Comparison of ENCODE assay signal across 8 cellular contexts in the genomic region with DNA sequence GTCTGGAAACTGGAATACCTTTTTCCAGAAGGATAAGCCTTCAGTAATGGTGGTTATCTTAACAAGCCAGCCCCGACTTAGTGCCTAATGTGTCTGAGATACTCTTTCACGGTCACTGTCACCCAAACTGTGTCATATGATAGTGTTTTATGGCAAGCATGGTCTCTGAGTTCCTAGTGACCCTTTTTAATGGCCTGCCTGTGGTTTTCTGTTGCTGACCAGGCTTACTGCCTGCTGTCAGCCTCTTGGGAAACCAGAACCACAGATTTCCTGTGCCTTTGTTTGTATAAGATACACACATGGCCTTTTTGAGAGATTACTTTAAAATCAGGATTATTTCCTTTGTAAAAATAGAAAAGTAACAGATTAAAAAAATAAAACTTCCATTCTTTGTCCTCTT. TPM values are rescaled to one million over a fixed set of nuclear protein-coding genes. Genes with fewer than 3 reads are reported as not detected.
A peak's percentile ranks its signal among the peaks of the same experiment; 100 is the strongest.
DNase-seq lines count a peak whose midpoint lies in the region; ATAC-seq, FAIRE-seq and TF ChIP-seq lines count a peak whose summit lies in the region.

No MANE protein-coding gene starts in this region.

- no peak overlapping the region for H3K27ac ChIP-seq in K562 (ENCODE audit: extremely low read depth, low read depth, low read length)

- no peaks in the 10 kb centered on the region for H3K9me1 ChIP-seq in K562 (ENCODE audit: control insufficient read depth, insufficient read depth, low read length)

- no peaks in the 10 kb centered on the region for H3K9me3 Mint-ChIP-seq in IgD-negative memory B cell
- H3K9me3 Mint-ChIP-seq in naive B cell, result no peaks in the 10 kb centered on the region

- peak; percentile 96 for FAIRE-seq in K562 (lab: Jason Lieb, UNC)

- WGBS in K562 (ENCODE audit: insufficient coverage, low coverage, missing lambda C conversion rate), result 0% methylated on average over 2 of the region's 2 CpGs

- POLR2A ChIA-PET in K562 (lab: Yijun Ruan, JAX), result no interaction called here

- H3K79me2 ChIP-seq in K562 (ENCODE audit: control insufficient read depth, insufficient read depth, low read length), result no peaks in the 10 kb centered on the region

- peaks cover 6% of the 10 kb centered on the region; the same call in 1 of the 3 replicates for H3K36me3 ChIP-seq in K562 (ENCODE audit: control insufficient read depth, insufficient read depth, low read length)

- no peak overlapping the region for H3K4me2 ChIP-seq in K562 (ENCODE audit: insufficient read depth, low read length)

- peak; percentile 75; the same call in 1 of the 2 replicates for TF ChIP-seq EP300 in K562 (IDR thresholded peaks at IDR 0.05; ENCODE audit: low read length)

- no peak for TF ChIP-seq RAD21 in K562 (CRISPR knock-in tag; conservative IDR thresholded peaks at IDR 0.05 in 1 of 2, IDR thresholded peaks at IDR 0.05 in 1 of 2)

- H3K4me1 ChIP-seq in K562 (replicated peaks in 1 of 2; ENCODE audit: control insufficient read depth in 2 of 2, insufficient read depth in 2 of 2, low read length in 2 of 2), result peaks cover 0 to 7% of the 10 kb centered on the region in 2 experiments; a peak in 4 of 5 replicates

- no TSS peak for BruUV-seq in K562 (replicated peaks; lab: Mats Ljungman, UMichigan)

- no peak for TF ChIP-seq POLR2A in K562 (conservative IDR thresholded peaks at IDR 0.05)

- H3K9me3 ChIP-seq in K562 (replicated peaks; ENCODE audit: control insufficient read depth, insufficient read depth, low read depth, low read length), result no peaks in the 10 kb centered on the region

- CTCF ChIA-PET in K562 (lab: Yijun Ruan, JAX; ENCODE audit: low intra/inter-chr PET ratio), result no interaction called here

- H3K27me3 Mint-ChIP-seq in IgD-negative memory B cell, result no peaks in the 10 kb centered on the region
- H3K27me3 Mint-ChIP-seq in naive B cell, result no peaks in the 10 kb centered on the region

- H3K9ac ChIP-seq in K562 (ENCODE audit: insufficient read depth in 1 of 2, low read depth in 2 of 2, low read length in 2 of 2), result no peak overlapping the region

- in situ Hi-C loops in K562 (cut with MboI), result no loop called here

- H4K20me1 ChIP-seq in K562 (replicated peaks; ENCODE audit: control insufficient read depth, insufficient read depth, low read length), result peaks cover 6% of the 10 kb centered on the region

- TF ChIP-seq CTCF in K562 (IDR thresholded peaks at IDR 0.05 in 2 of 3, conservative IDR thresholded peaks at IDR 0.05 in 1 of 3; ENCODE audit: insufficient read depth in 2 of 3, low read depth in 1 of 3, low read length in 3 of 3), result no peak

- H3K36me3 Mint-ChIP-seq in IgD-negative memory B cell, result peaks cover 10% of the 10 kb centered on the region
- peaks cover 10 to 18% of the 10 kb centered on the region in 2 donors for H3K36me3 Mint-ChIP-seq in naive B cell

- H3K27ac Mint-ChIP-seq in IgD-negative memory B cell, result peak overlapping the region in 2 of 3 donors; percentile 11 to 77
- peak overlapping the region; percentile 52 to 95 (median 68) for H3K27ac Mint-ChIP-seq in naive B cell

- H3K4me1 Mint-ChIP-seq in IgD-negative memory B cell (peaks cover 12 to 21% (median 15%) of the 10 kb centered on the region in 3 donors), naive B cell (peaks cover 22 to 27% (median 25%) of the 10 kb centered on the region in 3 donors)

- intact Hi-C loops in K562 (cut with micrococcal nuclease), result no loop called here

- H3K4me3 ChIP-seq in K562, result no peak overlapping the region

- H3K4me3 Mint-ChIP-seq in IgD-negative memory B cell (peak overlapping the region in 2 of 4 donors; percentile 25 to 58), naive B cell (peak overlapping the region in 6 of 8 donors; percentile 11 to 57 (median 42))

- H3K27me3 ChIP-seq in K562 (ENCODE audit: control insufficient read depth in 2 of 2, insufficient read depth in 2 of 2, low read length in 2 of 2), result no peaks in the 10 kb centered on the region

- peak; percentile 99 for ATAC-seq in K562
- ATAC-seq in naive B cell (ENCODE audit: low read depth in 2 of 2), result no peak
- no peak for ATAC-seq in HG02884 (IDR thresholded peaks at IDR 0.05; ENCODE audit: unreplicated experiment)
- no peak for ATAC-seq in HG02852 (IDR thresholded peaks at IDR 0.05; ENCODE audit: unreplicated experiment)

- H2AFZ ChIP-seq in K562 (ENCODE audit: low read depth, low read length), result no peak overlapping the region

- DNase-seq in EL (peak; percentile 60), K562 (ENCODE audit: extremely low read depth in 1 of 4, low spot score in 3 of 4) (peak; percentile 15 to 85 (median 42)), naive B cell (no peak), activated gamma-delta T cell (lab: John Stamatoyannopoulos, UW) (no peak)
- DNase-seq in activated CD4-positive, CD25-positive, alpha-beta regulatory T cell treated with anti-CD3 and anti-CD28 coated beads, Interleukin-2, amount 50 U/mL, for 72 hours, result no peak

TF ChIP-seq in K562, 482 proteins besides CTCF, POLR2A, EP300 and RAD21 (continues in another document):
- TF ChIP-seq KDM4B (IDR thresholded peaks at IDR 0.05; ENCODE audit: borderline replicate concordance in 2 of 2, low read depth in 1 of 2), result no peak
- TF ChIP-seq MAFG (tag; conservative IDR thresholded peaks at IDR 0.05), result no peak
- TF ChIP-seq, protein P1, sequence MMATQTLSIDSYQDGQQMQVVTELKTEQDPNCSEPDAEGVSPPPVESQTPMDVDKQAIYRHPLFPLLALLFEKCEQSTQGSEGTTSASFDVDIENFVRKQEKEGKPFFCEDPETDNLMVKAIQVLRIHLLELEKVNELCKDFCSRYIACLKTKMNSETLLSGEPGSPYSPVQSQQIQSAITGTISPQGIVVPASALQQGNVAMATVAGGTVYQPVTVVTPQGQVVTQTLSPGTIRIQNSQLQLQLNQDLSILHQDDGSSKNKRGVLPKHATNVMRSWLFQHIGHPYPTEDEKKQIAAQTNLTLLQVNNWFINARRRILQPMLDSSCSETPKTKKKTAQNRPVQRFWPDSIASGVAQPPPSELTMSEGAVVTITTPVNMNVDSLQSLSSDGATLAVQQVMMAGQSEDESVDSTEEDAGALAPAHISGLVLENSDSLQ (IDR thresholded peaks at IDR 0.05), result peak; percentile 71
- peak; percentile 97 for TF ChIP-seq CBFA2T3 (IDR thresholded peaks at IDR 0.05)
- TF ChIP-seq CEBPB (tag; IDR thresholded peaks at IDR 0.05), result peak; percentile 82
- TF ChIP-seq HDAC3 (IDR thresholded peaks at IDR 0.05; ENCODE audit: borderline replicate concordance, partially characterized antibody), result peak; percentile 84
- no peak for TF ChIP-seq TSHZ1 (CRISPR knock-in tag; IDR thresholded peaks at IDR 0.05)
- no peak for TF ChIP-seq SAP30 (IDR thresholded peaks at IDR 0.05; ENCODE audit: borderline replicate concordance, insufficient read depth, low read depth, low read length, poor library complexity, severe bottlenecking)
- peak; percentile 94 for TF ChIP-seq TAL1 (IDR thresholded peaks at IDR 0.05)
- peak; percentile 98 for TF ChIP-seq TCF3 (CRISPR knock-in tag; IDR thresholded peaks at IDR 0.05)
- TF ChIP-seq ZNF778 (CRISPR knock-in tag; IDR thresholded peaks at IDR 0.05), result no peak
- peak; percentile 95 for TF ChIP-seq KLF16 (IDR thresholded peaks at IDR 0.05)
- no peak for TF ChIP-seq BRCA1 (IDR thresholded peaks at IDR 0.05)
- TF ChIP-seq BRCA1 (CRISPR knock-in tag; IDR thresholded peaks at IDR 0.05), result no peak

RNA-seq across cellular contexts. Expression of gene HPS3, which starts 22.4 kb away (rescaled TPM):
- polyA plus RNA-seq in IgD-negative memory B cell (44.8 TPM), K562 (2011; rRNA removed) (9.7 and 11.6 TPM in 2 replicates), K562 (2014; fragmentation: Illumina TruSeq; extraction: Trizol) (7.0 and 8.9 TPM in 2 replicates), K562 (2014; fragmentation: Nextera tagmentation; extraction: Ambion mirVana) (1 to 10 TPM; 1.2 to 2.1 TPM), K562 (2014; rRNA removed) (7.7 and 9.5 TPM in 2 replicates), naive B cell (ENCODE audit: low read depth in 6 of 6) (10 to 100 TPM; 67.0 to 89.0 (median 74.4) TPM)
- total RNA-seq in K562 (2011; cell fraction: chromatin; rRNA removed; ENCODE audit: low replicate concordance), result 7.6 and 14.6 TPM in 2 replicates
- total RNA-seq in K562 (2011; cell fraction: nucleolus; rRNA removed), result 3.9 and 4.3 TPM in 2 replicates
- total RNA-seq in K562 (2011; cell fraction: nucleoplasm; rRNA removed), result 6.6 and 9.9 TPM in 2 replicates
- total RNA-seq in K562 (2014; rRNA removed) (5.2 and 5.3 TPM in 2 replicates), K562 (2014; rRNA removed; fragmentation: Illumina TruSeq; extraction: Trizol) (7.6 and 9.3 TPM in 2 replicates), K562 (2015; rRNA removed; fragmentation: Illumina TruSeq; extraction: Trizol) (9.6 and 11.3 TPM in 2 replicates), K562 (2021) (6.8 and 7.2 TPM in 2 replicates)
- polyA plus RNA-seq in K562 (2011; cell fraction: cytosol; rRNA removed), result 6.7 and 8.9 TPM in 2 replicates
- polyA plus RNA-seq in K562 (2011; cell fraction: nucleus; rRNA removed), result 5.8 and 12.1 TPM in 2 replicates
- polyA plus RNA-seq in K562 (2012), result 7.9 and 12.8 TPM in 2 replicates
- 12.8 and 13.9 TPM in 2 replicates for polyA minus RNA-seq in K562 (2011; rRNA and poly(A)+ RNA removed)
- 3.9 and 5.6 TPM in 2 replicates for polyA minus RNA-seq in K562 (2011; cell fraction: cytosol; rRNA and poly(A)+ RNA removed)
- 5.9 and 13.6 TPM in 2 replicates for polyA minus RNA-seq in K562 (2011; cell fraction: nucleus; rRNA and poly(A)+ RNA removed)

Comparison
In these comparisons a context has a peak if more than half of its experiments do, and no peak if none do; other contexts are left out.
1. DNase-seq: peak in EL (single experiment) and K562 (4 of 4); none in naive B cell (single experiment), activated CD4-positive, CD25-positive, alpha-beta regulatory T cell treated with anti-CD3 and anti-CD28 coated beads, Interleukin-2, amount 50 U/mL, for 72 hours (single experiment) and activated gamma-delta T cell (single experiment).